Comparison of ENCODE assay signal across 8 cellular contexts in the genomic region with DNA sequence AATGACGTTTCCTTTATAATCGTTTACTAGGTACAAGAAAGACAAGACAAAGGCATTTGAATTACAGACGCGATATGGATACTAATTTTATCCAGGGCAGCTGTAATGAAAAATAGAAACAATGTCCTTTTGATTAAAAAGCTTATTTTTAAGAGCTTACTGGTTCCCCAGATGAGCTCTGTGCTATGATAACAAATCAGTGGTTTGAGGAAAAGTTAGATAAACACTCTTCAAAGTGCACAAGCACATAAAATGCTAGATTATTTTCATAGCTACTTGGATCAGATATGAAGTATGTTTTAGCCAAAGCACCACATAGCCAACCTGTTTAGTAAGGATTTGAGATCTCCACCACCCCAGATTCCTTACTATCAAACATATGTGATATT. TPM values are rescaled to one million over a fixed set of nuclear protein-coding genes. Genes with fewer than 3 reads are reported as not detected.
DNase-seq lines count a peak whose midpoint lies in the region; ATAC-seq and TF ChIP-seq lines count a peak whose summit lies in the region.

No MANE protein-coding gene starts in this region.

- H3K27ac Mint-ChIP-seq in osteocyte (ENCODE audit: unreplicated experiment), result peak overlapping the region; percentile 98

- peak overlapping the region; percentile 76 for H3K9ac ChIP-seq in endocrine pancreas (ENCODE audit: control insufficient read depth, insufficient read depth, low read length)

- peaks cover 8% of the 10 kb centered on the region for H3K9me3 Mint-ChIP-seq in osteocyte (ENCODE audit: unreplicated experiment)

- in situ Hi-C loops in ACHN (cut with HindIII; ENCODE audit: low pct_ligation_motif_present, low pct_unique_long_range_greater_than_20kb, low sequenced_read_pairs), result no loop called here
- in situ Hi-C loops in KBM-7 (cut with MboI; ENCODE audit: low pct_unique_long_range_greater_than_20kb, low sequenced_read_pairs), result no loop called here

- H3K9me3 ChIP-seq in endocrine pancreas (ENCODE audit: control insufficient read depth, low read length), result no peaks in the 10 kb centered on the region

- no peak for TF ChIP-seq CTCF in osteocyte (IDR thresholded peaks at IDR 0.05)

- H3K27me3 ChIP-seq in endocrine pancreas (ENCODE audit: control insufficient read depth, insufficient read depth, low read length), result no peaks in the 10 kb centered on the region

- H3K27me3 Mint-ChIP-seq in osteocyte (ENCODE audit: unreplicated experiment), result no peaks in the 10 kb centered on the region

- H3K4me1 Mint-ChIP-seq in osteocyte (ENCODE audit: unreplicated experiment), result peaks cover 34% of the 10 kb centered on the region

- peaks cover 18% of the 10 kb centered on the region for H3K4me1 ChIP-seq in endocrine pancreas (ENCODE audit: control insufficient read depth, insufficient read depth, low read length)

- peaks cover 15% of the 10 kb centered on the region for H3K36me3 Mint-ChIP-seq in osteocyte (ENCODE audit: unreplicated experiment)

- H3K4me3 ChIP-seq in endocrine pancreas (ENCODE audit: control insufficient read depth, insufficient read depth, low read length), result peak overlapping the region; percentile 99

- ATAC-seq in GM18861 (IDR thresholded peaks at IDR 0.05; ENCODE audit: unreplicated experiment), result no peak

- no peaks in the 10 kb centered on the region for H3K36me3 ChIP-seq in endocrine pancreas (ENCODE audit: control insufficient read depth, insufficient read depth, low read length)

- H3K4me3 Mint-ChIP-seq in osteocyte (ENCODE audit: unreplicated experiment), result peak overlapping the region; percentile 85

- DNase-seq in DMS53 treated with DMSO at 0.1 percent for 48 hours (lab: John Stamatoyannopoulos, UW; ENCODE audit: unreplicated experiment) (peak; percentile 60), NCI-H69 (lab: John Stamatoyannopoulos, UW) (peak; percentile 50), osteocyte (ENCODE audit: extremely low spot score, unreplicated experiment) (no peak), ACHN (no peak), KBM-7 (no peak)
- DNase-seq in stimulated activated CD4-positive, alpha-beta T cell treated with anti-CD3 and anti-CD28 coated beads, Interleukin-4, amount 100 ng/mL, for 1 hour, result no peak

RNA-seq across cellular contexts. Expression of gene SYNCRIP, which starts 1.7 kb away (rescaled TPM):
- 93.7 and 94.0 TPM in 2 replicates for total RNA-seq in osteocyte

RNA-seq across cellular contexts. Expression of gene SNX14, which starts 50.7 kb away (rescaled TPM):
- 87.2 and 106 TPM in 2 replicates for total RNA-seq in osteocyte

Comparison
In these comparisons a context has a peak if more than half of its experiments do, and no peak if none do; other contexts are left out.
1. DNase-seq: peak in DMS53 treated with DMSO at 0.1 percent for 48 hours (single experiment) and NCI-H69 (single experiment); none in osteocyte (single experiment), ACHN (single experiment), stimulated activated CD4-positive, alpha-beta T cell treated with anti-CD3 and anti-CD28 coated beads, Interleukin-4, amount 100 ng/mL, for 1 hour (single experiment) and KBM-7 (single experiment).